In the genomic region with DNA sequence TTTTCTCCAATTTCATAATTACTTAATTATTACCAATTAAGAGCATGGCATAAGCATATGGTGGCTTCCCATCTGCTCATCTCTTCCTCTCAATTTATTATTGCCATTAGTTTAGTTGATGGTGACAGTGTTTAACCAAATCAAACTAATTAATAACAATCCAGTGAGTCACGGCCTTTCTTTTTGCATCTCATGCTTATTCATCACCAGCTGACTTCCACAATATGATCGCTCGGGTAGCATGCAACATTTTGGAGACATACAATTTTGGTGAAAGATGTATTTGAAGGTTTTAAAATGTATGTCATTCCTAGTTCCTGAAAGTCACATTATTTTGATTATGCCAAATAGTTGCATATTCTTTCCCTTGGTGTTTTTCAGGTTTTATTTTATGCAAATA, we compare ENCODE assay signal across 22 cellular contexts.
"Had no signal": no experiment of that assay in that cellular context is flagged by ENCODE, and none has a peak within 500 bp of the region (broad histone marks: within the 10 kb centered on the region; RNA-seq: fewer than 3 reads in every experiment).

No MANE protein-coding gene starts in this region.

- ATAC-seq: left colon, left ventricle myocardium superior, pancreas, right cardiac atrium had no signal

- H3K4me3 Mint-ChIP-seq: naive B cell, nephron, type B pancreatic cell had no signal

- H3K27ac Mint-ChIP-seq: naive B cell, nephron, progenitor cell of endocrine pancreas, type B pancreatic cell had no signal

- H3K4me3 ChIP-seq: esophagus squamous epithelium, hepatocyte, lung, pancreas, smooth muscle cell, suprapubic skin, thyroid gland, uterus had no signal

- DNase-seq: dermis blood vessel endothelial cell; esophagus squamous epithelium; foreskin melanocyte; head of caudate nucleus; left colon; left ventricle myocardium superior; mesenchymal stem cell; naive B cell; occipital lobe; pancreas; right cardiac atrium; stimulated activated CD4-positive, alpha-beta T cell treated with anti-CD3 and anti-CD28 coated beads, Interleukin-2, amount 100 ng/mL, for 48 hours; stimulated activated naive CD4-positive, alpha-beta T cell treated with Interleukin-2 at 50 U/mL for 16 hours; thyroid gland; uterus had no signal

- H3K27me3 Mint-ChIP-seq: naive B cell, progenitor cell of endocrine pancreas, type B pancreatic cell had no signal

- H3K4me1 Mint-ChIP-seq: naive B cell, nephron had no signal

- H3K36me3 Mint-ChIP-seq: naive B cell, type B pancreatic cell had no signal
